ENCODE assay signal across 21 cellular contexts in genomic region chr7:75725306-75725705, GRCh38. TPM values are rescaled to one million over a fixed set of nuclear protein-coding genes. Genes with fewer than 3 reads are reported as not detected.
"Had no signal": no experiment of that assay in that cellular context is flagged by ENCODE, and none has a peak within 500 bp of the region (broad histone marks: within the 10 kb centered on the region; RNA-seq: fewer than 3 reads in every experiment).

No MANE protein-coding gene starts in this region.

- H3K36me3 ChIP-seq: thyroid gland had no signal

- DNase-seq: activated CD4-positive, alpha-beta T cell treated with anti-CD3 and anti-CD28 coated beads, Interleukin-2, amount 10 ng/mL, durations not matched to agents 7 days and 5 days; activated CD8-positive, alpha-beta memory T cell treated with anti-CD3 and anti-CD28 coated beads for 24 hours; activated naive CD4-positive, alpha-beta T cell treated with anti-CD3 and anti-CD28 coated beads for 36 hours; amniotic stem cell; endodermal cell; erythroblast; hippocampal formation; left ventricle myocardium superior; mesendoderm; retina; stimulated activated CD4-positive, alpha-beta T cell treated with anti-CD3 and anti-CD28 coated beads, Interleukin-4, amount 100 ng/mL, for 4 hours; thyroid gland had no signal

- H3K4me3 ChIP-seq: skin epidermis, thyroid gland had no signal

- H3K4me3 Mint-ChIP-seq: activated CD4-positive, alpha-beta T cell treated with anti-CD3 and anti-CD28 coated beads, Interleukin-2, amount 10 ng/mL, durations not matched to agents 7 days and 5 days; activated naive CD4-positive, alpha-beta T cell treated with anti-CD3 and anti-CD28 coated beads for 36 hours; brain; central memory CD8-positive, alpha-beta T cell; endodermal cell; WTC11 had no signal

- H3K36me3 Mint-ChIP-seq: brain, WTC11 had no signal

- H3K27me3 Mint-ChIP-seq: activated CD4-positive, alpha-beta T cell treated with anti-CD3 and anti-CD28 coated beads, Interleukin-2, amount 10 ng/mL, durations not matched to agents 7 days and 5 days; brain; central memory CD8-positive, alpha-beta T cell had no signal

- H3K27ac Mint-ChIP-seq: activated CD4-positive, alpha-beta T cell treated with anti-CD3 and anti-CD28 coated beads, Interleukin-2, amount 10 ng/mL, durations not matched to agents 7 days and 5 days; activated naive CD4-positive, alpha-beta T cell treated with anti-CD3 and anti-CD28 coated beads for 36 hours; brain; endodermal cell; WTC11 had no signal

- H3K27ac ChIP-seq: parathyroid adenoma, thyroid gland had no signal

- H3K9me3 Mint-ChIP-seq: activated CD4-positive, alpha-beta T cell treated with anti-CD3 and anti-CD28 coated beads, Interleukin-2, amount 10 ng/mL, durations not matched to agents 7 days and 5 days; activated naive CD4-positive, alpha-beta T cell treated with anti-CD3 and anti-CD28 coated beads for 36 hours; brain; central memory CD8-positive, alpha-beta T cell; endodermal cell; WTC11 had no signal

- ATAC-seq: left ventricle myocardium superior, WTC11 had no signal

- H3K9me3 ChIP-seq: thyroid gland had no signal

RNA-seq across cellular contexts. Expression of gene CCL26, which starts 46.7 kb away (rescaled TPM):
- total RNA-seq: activated CD4-positive, alpha-beta T cell treated with anti-CD3 and anti-CD28 coated beads, Interleukin-2, amount 10 ng/mL, durations not matched to agents 7 days and 5 days; activated naive CD4-positive, alpha-beta T cell treated with anti-CD3 and anti-CD28 coated beads for 36 hours; glomerular endothelial cell; kidney epithelial cell; left ventricle myocardium superior; myocyte; T-helper 2 cell treated with Interferon-gamma antibody and Interleukin-4, amounts not matched to agents 100 ng/mL and 5 ng/mL, for 36 hours; thyroid gland had no signal
